ENCODE assay signal across 27 cellular contexts in genomic region chr5:109524555-109524954, GRCh38.
"Had no signal": no experiment of that assay in that cellular context is flagged by ENCODE, and none has a peak within 500 bp of the region (broad histone marks: within the 10 kb centered on the region; RNA-seq: fewer than 3 reads in every experiment).

No MANE protein-coding gene starts in this region.

- H3K27ac ChIP-seq: stomach, suprapubic skin, testis, thoracic aorta, thyroid gland, tibial artery, tibial nerve, transverse colon, upper lobe of left lung, upper lobe of right lung, uterus, vagina had no signal

- H3K36me3 ChIP-seq: stomach, suprapubic skin, thoracic aorta, thyroid gland, tibial artery, tibial nerve, transverse colon, upper lobe of left lung, upper lobe of right lung, uterus, vagina had no signal

- DNase-seq: stimulated activated CD4-positive, alpha-beta T cell treated with anti-CD3 and anti-CD28 coated beads, Interleukin-2, amount 100 ng/mL, for 48 hours; stimulated activated CD4-positive, alpha-beta T cell treated with anti-CD3 and anti-CD28 coated beads, Interleukin-4, amount 100 ng/mL, for 1 hour; stimulated activated CD4-positive, alpha-beta T cell treated with anti-CD3 and anti-CD28 coated beads, Interleukin-4, amount 100 ng/mL, for 24 hours; stimulated activated CD4-positive, alpha-beta T cell treated with anti-CD3 and anti-CD28 coated beads, Interleukin-4, amount 100 ng/mL, for 4 hours; stimulated activated CD8-positive, alpha-beta memory T cell treated with anti-CD3 and anti-CD28 coated beads, Interleukin-4, amount 100 ng/mL, for 48 hours; stimulated activated naive B cell treated with anti-CD40 and anti-IgM and Interleukin-4, amounts not matched to agents 10 μg/mL and 1 μg/mL and 100 μg/mL, for 72 hours; stimulated activated naive CD4-positive, alpha-beta T cell; stimulated activated naive CD4-positive, alpha-beta T cell treated with Interleukin-2 at 50 U/mL for 16 hours; stimulated activated naive CD8-positive, alpha-beta T cell treated with anti-CD3 and anti-CD28 coated beads, Interleukin-15, amount 100 ng/mL, for 72 hours; stimulated activated naive CD8-positive, alpha-beta T cell treated with anti-CD3 and anti-CD28 coated beads, Interleukin-15, Interleukin-2, amounts not matched to agents 100 U/mL and 50 U/mL, for 24 hours; stomach; substantia nigra; testis; thyroid gland; tibial artery; transverse colon; trophoblast cell; upper lobe of left lung; upper lobe of right lung; uterus had no signal

- H3K9me3 ChIP-seq: stomach, suprapubic skin, testis, thoracic aorta, thyroid gland, tibial artery, transverse colon, upper lobe of left lung, upper lobe of right lung, uterus, vagina had no signal

- H3K4me1 ChIP-seq: suprapubic skin, testis, tibial nerve, transverse colon, upper lobe of left lung, upper lobe of right lung, uterus, vagina had no signal

- H3K4me3 ChIP-seq: stomach, suprapubic skin, testis, thoracic aorta, thyroid gland, tibial artery, tibial nerve, transverse colon, upper lobe of left lung, upper lobe of right lung, uterus, vagina had no signal

- ATAC-seq: stimulated activated effector memory CD8-positive, alpha-beta T cell treated with anti-CD3 and anti-CD28 coated beads, Interleukin-12 subunit alpha, Interleukin-12 subunit beta, amount 100 ng/mL, for 72 hours; stimulated activated memory B cell treated with anti-CD40 and anti-IgM and Interleukin-4, amounts not matched to agents 10 μg/mL and 1 μg/mL and 100 μg/mL, for 72 hours; stimulated activated naive B cell treated with anti-CD40 and anti-IgM and Interleukin-4, amounts not matched to agents 10 μg/mL and 1 μg/mL and 100 μg/mL, for 72 hours; stimulated activated naive CD8-positive, alpha-beta T cell treated with anti-CD3 and anti-CD28 coated beads, Interleukin-15, amount 100 ng/mL, for 72 hours; stimulated activated naive CD8-positive, alpha-beta T cell treated with anti-CD3 and anti-CD28 coated beads, Interleukin-15, Interleukin-2, amounts not matched to agents 100 U/mL and 50 U/mL, for 24 hours; upper lobe of right lung had no signal

- FAIRE-seq: urothelium cell line had no signal

- H3K27me3 ChIP-seq: stomach, suprapubic skin, testis, thyroid gland, tibial artery, tibial nerve, transverse colon, upper lobe of left lung, upper lobe of right lung, uterus, vagina had no signal
